ENCODE assay signal across 23 cellular contexts in genomic region chr1:177122869-177123268, GRCh38. TPM values are rescaled to one million over a fixed set of nuclear protein-coding genes. Genes with fewer than 3 reads are reported as not detected.
"Had no signal": no experiment of that assay in that cellular context is flagged by ENCODE, and none has a peak within 500 bp of the region (broad histone marks: within the 10 kb centered on the region; RNA-seq: fewer than 3 reads in every experiment).

No MANE protein-coding gene starts in this region.

- H3K4me1 ChIP-seq: colonic mucosa, foreskin keratinocyte, left ventricle myocardium inferior, right atrium auricular region had no signal

- DNase-seq: activated CD4-positive, alpha-beta T cell treated with anti-CD3 and anti-CD28 coated beads, Interleukin-2, amount 10 ng/mL, durations not matched to agents 24 days and 14 days; activated CD8-positive, alpha-beta T cell treated with anti-CD3 and anti-CD28 coated beads, Interleukin-2, amount 10 ng/mL, durations not matched to agents 7 days and 5 days; activated naive CD4-positive, alpha-beta T cell treated with anti-CD3 and anti-CD28 coated beads, Interleukin-2, amount 10 ng/mL, durations not matched to agents 7 days and 5 days; activated naive CD8-positive, alpha-beta T cell treated with anti-CD3 and anti-CD28 coated beads, Interleukin-2, amount 50 U/mL, for 24 hours; activated T-cell treated with anti-CD3 and anti-CD28 coated beads, Interleukin-2, amount 50 U/mL, for 24 hours; anterior cingulate cortex; brain microvascular endothelial cell; colonic mucosa; endodermal cell; foreskin keratinocyte; hippocampal formation; left ventricle myocardium inferior; mammary epithelial cell; midbrain; occipital lobe; small intestine; stimulated activated CD4-positive, alpha-beta T cell treated with anti-CD3 and anti-CD28 coated beads, Interleukin-15, amount 100 ng/mL, for 24 hours; stimulated activated CD4-positive, alpha-beta T cell treated with anti-CD3 and anti-CD28 coated beads, Interleukin-2, amount 100 ng/mL, for 48 hours; stimulated activated naive CD8-positive, alpha-beta T cell treated with anti-CD3 and anti-CD28 coated beads, Interleukin-15, amount 100 ng/mL, for 72 hours; trophoblast cell had no signal

- H3K27me3 ChIP-seq: brain microvascular endothelial cell, colonic mucosa, right atrium auricular region had no signal

- H3K9me3 ChIP-seq: colonic mucosa, left ventricle myocardium inferior, right atrium auricular region had no signal

- H3K36me3 ChIP-seq: brain microvascular endothelial cell, colonic mucosa, left ventricle myocardium inferior, right atrium auricular region had no signal

- H3K4me3 ChIP-seq: colonic mucosa, left ventricle myocardium inferior, right atrium auricular region had no signal

- H3K27ac ChIP-seq: brain microvascular endothelial cell, colonic mucosa, epithelial cell of prostate, foreskin keratinocyte, left ventricle myocardium inferior, right atrium auricular region had no signal

- ATAC-seq: activated CD8-positive, alpha-beta T cell treated with anti-CD3 and anti-CD28 coated beads, Interleukin-2, amount 10 ng/mL, durations not matched to agents 7 days and 5 days; activated naive CD8-positive, alpha-beta T cell treated with anti-CD3 and anti-CD28 coated beads, Interleukin-2, amount 50 U/mL, for 24 hours; foreskin keratinocyte; stimulated activated naive CD8-positive, alpha-beta T cell treated with anti-CD3 and anti-CD28 coated beads, Interleukin-15, amount 100 ng/mL, for 72 hours had no signal

RNA-seq across cellular contexts. Expression of gene ASTN1, which starts 41.6 kb away (rescaled TPM):
- total RNA-seq: activated CD4-positive, alpha-beta T cell treated with anti-CD3 and anti-CD28 coated beads, Interleukin-2, amount 10 ng/mL, durations not matched to agents 24 days and 14 days; activated CD8-positive, alpha-beta T cell treated with anti-CD3 and anti-CD28 coated beads, Interleukin-2, amount 10 ng/mL, durations not matched to agents 7 days and 5 days had no signal
- polyA plus RNA-seq: foreskin keratinocyte had no signal

RNA-seq across cellular contexts. Expression of gene BRINP2, which starts 47.9 kb away (rescaled TPM):
- total RNA-seq: activated CD4-positive, alpha-beta T cell treated with anti-CD3 and anti-CD28 coated beads, Interleukin-2, amount 10 ng/mL, durations not matched to agents 24 days and 14 days; activated CD8-positive, alpha-beta T cell treated with anti-CD3 and anti-CD28 coated beads, Interleukin-2, amount 10 ng/mL, durations not matched to agents 7 days and 5 days; colonic mucosa; endodermal cell; mammary epithelial cell had no signal
- polyA plus RNA-seq: keratinocyte had no signal
